Comparison of ENCODE assay signal across 14 cellular contexts in genomic region chr1:12458571-12458970, GRCh38.
DNase-seq lines count a peak whose midpoint lies in the region; ATAC-seq and TF ChIP-seq lines count a peak whose summit lies in the region.
"Had no signal": no experiment of that assay in that cellular context is flagged by ENCODE, and none has a peak within 500 bp of the region (broad histone marks: within the 10 kb centered on the region; RNA-seq: fewer than 3 reads in every experiment).

No MANE protein-coding gene starts in this region.

- TF ChIP-seq CTCF in vagina (IDR thresholded peaks at IDR 0.05) (no peak), colonic mucosa (IDR thresholded peaks at IDR 0.05) (no peak)

- no peak overlapping the region for H3K4me3 Mint-ChIP-seq in activated naive CD8-positive, alpha-beta T cell treated with anti-CD3 and anti-CD28 coated beads, Interleukin-2, amount 10 ng/mL, durations not matched to agents 7 days and 5 days
- H3K4me3 Mint-ChIP-seq in naive thymus-derived CD4-positive, alpha-beta T cell = peak overlapping the region in 9 of 10 donors; percentile 25 to 68 (median 39)
- H3K4me3 Mint-ChIP-seq: brain, nephron progenitor cell had no signal

- H3K27me3 ChIP-seq in naive thymus-derived CD4-positive, alpha-beta T cell (ENCODE audit: control insufficient read depth in 2 of 2, insufficient read depth in 2 of 2, low read length in 2 of 2) = no peaks in the 10 kb centered on the region
- no peaks in the 10 kb centered on the region for H3K27me3 ChIP-seq in vagina
- H3K27me3 ChIP-seq in colonic mucosa = no peaks in the 10 kb centered on the region

- intact Hi-C loops in left cardiac atrium (cut with DNase I) (no loop called here), cardiac septum (cut with DNase I) (no loop called here), vagina (cut with DNase I) (no loop called here), colonic mucosa (cut with DNase I) (no loop called here)
- intact Hi-C loops in naive thymus-derived CD4-positive, alpha-beta T cell (cut with micrococcal nuclease) = loop anchor here in 1 of 2 donors (1.0 kb wide), 1 partner anchor 9 kb away; no protein-coding TSS in a partner anchor

- no peaks in the 10 kb centered on the region for H3K9me3 ChIP-seq in naive thymus-derived CD4-positive, alpha-beta T cell (ENCODE audit: control insufficient read depth in 2 of 3, low read length in 3 of 3)
- H3K9me3 ChIP-seq in vagina (no peaks in the 10 kb centered on the region), colonic mucosa (no peaks in the 10 kb centered on the region)

- CTCF ChIA-PET in naive thymus-derived CD4-positive, alpha-beta T cell (lab: Charles Lee) = interaction anchor here (0.5 to 1.0 kb wide), 6 partner anchors 11 to 173 kb away, joined by 3 to 6 read pairs (median 3); no protein-coding TSS in a partner anchor

- POLR2A ChIA-PET in activated naive CD8-positive, alpha-beta T cell treated with anti-CD3 and anti-CD28 coated beads, Interleukin-2, amount 10 ng/mL, durations not matched to agents 7 days and 5 days (lab: Charles Lee) = interaction anchor here (1.3 to 13.3 kb wide), 3 partner anchors 14 to 159 kb away, joined by 6 to 164 read pairs (median 15); partner anchors contain the start of gene DHRS3
- POLR2A ChIA-PET in naive thymus-derived CD4-positive, alpha-beta T cell (lab: Charles Lee) = interaction anchor here (0.6 to 14.5 kb wide), 11 partner anchors 8 to 158 kb away, joined by 3 to 212 read pairs (median 7); partner anchors contain the start of gene DHRS3

- peak; percentile 56 for DNase-seq in left cardiac atrium
- no peak for DNase-seq in cardiac septum (ENCODE audit: low spot score)
- no peak for DNase-seq in activated naive CD8-positive, alpha-beta T cell treated with anti-CD3 and anti-CD28 coated beads, Interleukin-2, amount 10 ng/mL, durations not matched to agents 7 days and 5 days
- no peak for DNase-seq in naive thymus-derived CD4-positive, alpha-beta T cell
- DNase-seq in vagina (ENCODE audit: extremely low spot score in 2 of 2) = no peak
- no peak for DNase-seq in kidney glomerular epithelial cell (lab: John Stamatoyannopoulos, UW)
- DNase-seq in caudate nucleus (lab: John Stamatoyannopoulos, UW) = no peak
- no peak for DNase-seq in colonic mucosa
- DNase-seq: glutamatergic neuron, NCI-H2227 treated with DMSO at 0.1 percent for 48 hours, nephron progenitor cell had no signal

- H3K36me3 Mint-ChIP-seq in activated naive CD8-positive, alpha-beta T cell treated with anti-CD3 and anti-CD28 coated beads, Interleukin-2, amount 10 ng/mL, durations not matched to agents 7 days and 5 days = peaks cover 46% of the 10 kb centered on the region
- peaks cover 12 to 53% (median 34%) of the 10 kb centered on the region in 5 donors for H3K36me3 Mint-ChIP-seq in naive thymus-derived CD4-positive, alpha-beta T cell

- H3K4me1 ChIP-seq in naive thymus-derived CD4-positive, alpha-beta T cell (ENCODE audit: control insufficient read depth in 2 of 2, insufficient read depth in 2 of 2, low read length in 2 of 2) = peaks cover 0 to 53% of the 10 kb centered on the region in 2 donors
- H3K4me1 ChIP-seq in vagina = peaks cover 94% of the 10 kb centered on the region
- no peaks in the 10 kb centered on the region for H3K4me1 ChIP-seq in colonic mucosa

- no peak overlapping the region for H3K9ac ChIP-seq in colonic mucosa (ENCODE audit: low read depth in 2 of 2, low read length in 2 of 2)

- no peaks in the 10 kb centered on the region for H3K9me3 Mint-ChIP-seq in activated naive CD8-positive, alpha-beta T cell treated with anti-CD3 and anti-CD28 coated beads, Interleukin-2, amount 10 ng/mL, durations not matched to agents 7 days and 5 days
- H3K9me3 Mint-ChIP-seq in naive thymus-derived CD4-positive, alpha-beta T cell = no peaks in the 10 kb centered on the region
- H3K9me3 Mint-ChIP-seq: brain, nephron progenitor cell had no signal

- ATAC-seq in left cardiac atrium = peak in 1 of 2 donors; percentile 52
- no peak for ATAC-seq in activated naive CD8-positive, alpha-beta T cell treated with anti-CD3 and anti-CD28 coated beads, Interleukin-2, amount 10 ng/mL, durations not matched to agents 7 days and 5 days (ENCODE audit: low read depth)
- ATAC-seq in naive thymus-derived CD4-positive, alpha-beta T cell = no peak
- ATAC-seq: left colon had no signal

- no peak overlapping the region for H3K27ac ChIP-seq in naive thymus-derived CD4-positive, alpha-beta T cell (ENCODE audit: low read depth, low read length)
- H3K27ac ChIP-seq in vagina = peak overlapping the region; percentile 74
- H3K27ac ChIP-seq in caudate nucleus (ENCODE audit: low read depth, low read length) = no peak overlapping the region
- H3K27ac ChIP-seq in colonic mucosa = no peak overlapping the region

- H3K27ac Mint-ChIP-seq in activated naive CD8-positive, alpha-beta T cell treated with anti-CD3 and anti-CD28 coated beads, Interleukin-2, amount 10 ng/mL, durations not matched to agents 7 days and 5 days = peak overlapping the region; percentile 15
- H3K27ac Mint-ChIP-seq in naive thymus-derived CD4-positive, alpha-beta T cell = peak overlapping the region in 8 of 9 donors; percentile 14 to 93 (median 66)
- H3K27ac Mint-ChIP-seq: nephron progenitor cell had no signal

- peaks cover 50% of the 10 kb centered on the region for H3K4me1 Mint-ChIP-seq in activated naive CD8-positive, alpha-beta T cell treated with anti-CD3 and anti-CD28 coated beads, Interleukin-2, amount 10 ng/mL, durations not matched to agents 7 days and 5 days
- peaks cover 30 to 77% (median 65%) of the 10 kb centered on the region in 7 donors for H3K4me1 Mint-ChIP-seq in naive thymus-derived CD4-positive, alpha-beta T cell

- no peaks in the 10 kb centered on the region for H3K27me3 Mint-ChIP-seq in activated naive CD8-positive, alpha-beta T cell treated with anti-CD3 and anti-CD28 coated beads, Interleukin-2, amount 10 ng/mL, durations not matched to agents 7 days and 5 days
- H3K27me3 Mint-ChIP-seq in naive thymus-derived CD4-positive, alpha-beta T cell = no peaks in the 10 kb centered on the region

- H3K4me3 ChIP-seq in naive thymus-derived CD4-positive, alpha-beta T cell (ENCODE audit: low read length) = no peak overlapping the region
- H3K4me3 ChIP-seq in vagina = no peak overlapping the region
- no peak overlapping the region for H3K4me3 ChIP-seq in colonic mucosa
- H3K4me3 ChIP-seq: skin epidermis had no signal

- H3K36me3 ChIP-seq in naive thymus-derived CD4-positive, alpha-beta T cell (ENCODE audit: control insufficient read depth in 2 of 3, insufficient read depth in 3 of 3, low read length in 3 of 3) = peaks cover 0 to 22% (median 10%) of the 10 kb centered on the region in 3 experiments
- H3K36me3 ChIP-seq in vagina (peaks cover 0 to 4% of the 10 kb centered on the region in 2 donors), colonic mucosa (no peaks in the 10 kb centered on the region)

- TF ChIP-seq POLR2A in vagina (IDR thresholded peaks at IDR 0.05) = no peak
